Comparison of ENCODE assay signal across 6 cellular contexts in genomic region chr3:22859618-22860017, GRCh38.
"Had no signal": no experiment of that assay in that cellular context is flagged by ENCODE, and none has a peak within 500 bp of the region (broad histone marks: within the 10 kb centered on the region; RNA-seq: fewer than 3 reads in every experiment).

No MANE protein-coding gene starts in this region.

- H3K27ac ChIP-seq: GM23248, HL-60 had no signal

- H3K36me3 ChIP-seq: HAP-1 had no signal

- H3K4me1 ChIP-seq: HAP-1 had no signal

- H3K9ac ChIP-seq: GM23248 had no signal

- DNase-seq: GM23248, GOT3, H7, HFFc6 had no signal

- H3K4me3 ChIP-seq: GM23248, HAP-1 had no signal
